In genomic region chr5:139651502-139651862, GRCh38 we compare ENCODE assay signal across 7 cellular contexts. TPM values are rescaled to one million over a fixed set of nuclear protein-coding genes. Genes with fewer than 3 reads are reported as not detected.
A peak's percentile ranks its signal among the peaks of the same experiment; 100 is the strongest.
DNase-seq lines count a peak whose midpoint lies in the region; ATAC-seq, FAIRE-seq and TF ChIP-seq lines count a peak whose summit lies in the region.

No MANE protein-coding gene starts in this region.

- peaks cover 50% of the 10 kb centered on the region for H4K20me1 ChIP-seq in HepG2 (ENCODE audit: insufficient read depth, low read length)

- no peaks in the 10 kb centered on the region for H3K9me3 ChIP-seq in adrenal gland (replicated peaks in 1 of 3)
- H3K9me3 ChIP-seq in HepG2 (ENCODE audit: low read length) = no peaks in the 10 kb centered on the region
- no peaks in the 10 kb centered on the region for H3K9me3 ChIP-seq in thoracic aorta

- TF ChIP-seq RAD21 in HepG2 (CRISPR knock-in tag; IDR thresholded peaks at IDR 0.05) = no peak

- ATAC-seq in HG03280 (IDR thresholded peaks at IDR 0.05; ENCODE audit: unreplicated experiment) (peak; percentile 1), HepG2 (no peak), thoracic aorta (ENCODE audit: insufficient number of reproducible peaks, low FRiP score, low read depth) (no peak)

- H3K9ac ChIP-seq in HepG2 (ENCODE audit: insufficient read depth, low read depth, low read length) = no peak overlapping the region

- H2AFZ ChIP-seq in HepG2 (ENCODE audit: low read length) = no peak overlapping the region

- peak overlapping the region; percentile 90 for H3K4me2 ChIP-seq in HepG2 (ENCODE audit: low read depth, low read length)

- TF ChIP-seq CTCF in adrenal gland (IDR thresholded peaks at IDR 0.05) (no peak), HepG2 (CRISPR knock-in tag; IDR thresholded peaks at IDR 0.05) (no peak), thoracic aorta (IDR thresholded peaks at IDR 0.05) (no peak)

- intact Hi-C loops in adrenal gland (cut with DNase I) = no loop called here
- intact Hi-C loops in HepG2 (cut with micrococcal nuclease; ENCODE audit: unreplicated experiment) = loop anchor here (1.0 to 5.0 kb wide), 2 partner anchors 14 to 96 kb away; no protein-coding TSS in a partner anchor

- WGBS in adrenal gland, 4 donors = 20 to 53% (median 23%) methylated on average over 2 of the region's 2 CpGs
- WGBS in HepG2 (ENCODE audit: low lambda C conversion rate) = 46% methylated on average over 2 of the region's 2 CpGs

- H3K27me3 ChIP-seq in adrenal gland = no peaks in the 10 kb centered on the region
- no peaks in the 10 kb centered on the region; a peak in 1 of 5 replicates for H3K27me3 ChIP-seq in HepG2 (ENCODE audit: control insufficient read depth in 1 of 2, insufficient read depth in 2 of 2, low read length in 2 of 2)
- no peaks in the 10 kb centered on the region for H3K27me3 ChIP-seq in thoracic aorta (replicated peaks; ENCODE audit: insufficient read depth)

- no peaks in the 10 kb centered on the region for H3K36me3 ChIP-seq in adrenal gland (replicated peaks in 1 of 2)
- H3K36me3 ChIP-seq in HepG2 (replicated peaks in 1 of 2; ENCODE audit: control insufficient read depth in 1 of 2, insufficient read depth in 2 of 2, low read length in 2 of 2) = peaks cover 0 to 1% of the 10 kb centered on the region in 2 experiments; a peak in 2 of 5 replicates
- no peaks in the 10 kb centered on the region for H3K36me3 ChIP-seq in thoracic aorta

- H3K4me3 ChIP-seq in adrenal gland (peak overlapping the region in 1 of 4 donors; percentile 72), HepG2 (replicated peaks in 1 of 3; ENCODE audit: insufficient read depth in 1 of 3, low read depth in 2 of 3, low read length in 3 of 3) (peak overlapping the region; percentile 41 to 74 (median 57); a peak in 5 of 6 replicates), thoracic aorta (peak overlapping the region; percentile 90)

- peaks cover 77 to 78% of the 10 kb centered on the region in 2 donors for H3K4me1 ChIP-seq in adrenal gland (replicated peaks in 1 of 2)
- H3K4me1 ChIP-seq in HepG2 (ENCODE audit: insufficient read depth, low read length) = peaks cover 67% of the 10 kb centered on the region
- H3K4me1 ChIP-seq in thoracic aorta (ENCODE audit: control insufficient read depth in 1 of 2, low read depth in 2 of 2) = peaks cover 57 to 77% of the 10 kb centered on the region in 2 donors

- FAIRE-seq in HepG2 (lab: Jason Lieb, UNC) = no peak

- DNase-seq in adrenal gland = no peak
- no peak for DNase-seq in HepG2 (ENCODE audit: low spot score)
- no peak for DNase-seq in thoracic aorta (ENCODE audit: low spot score)
- DNase-seq in HK-2 (ENCODE audit: unreplicated experiment) = no peak
- no peak for DNase-seq in OCI-M1 (lab: John Stamatoyannopoulos, UW)
- no peak for DNase-seq in activated CD4-positive, alpha-beta T cell treated with anti-CD3 and anti-CD28 coated beads for 4 hours

- H3K79me2 ChIP-seq in HepG2 (ENCODE audit: insufficient read depth, low read length) = peaks cover 75% of the 10 kb centered on the region

- no peak for TF ChIP-seq EP300 in HepG2 (IDR thresholded peaks at IDR 0.05; ENCODE audit: low read depth in 2 of 2, low read length in 2 of 2)
- TF ChIP-seq EP300 in HepG2 (CRISPR knock-in tag; IDR thresholded peaks at IDR 0.05; ENCODE audit: borderline replicate concordance) = no peak

- BruUV-seq in HepG2 (replicated peaks; lab: Mats Ljungman, UMichigan) = no TSS peak

- no peak for TF ChIP-seq POLR2A in adrenal gland (IDR thresholded peaks at IDR 0.05)
- no peak for TF ChIP-seq POLR2A in HepG2 (IDR thresholded peaks at IDR 0.05; ENCODE audit: insufficient read depth in 1 of 2, low read depth in 2 of 2, low read length in 2 of 2)

- POLR2A ChIA-PET in HepG2 (lab: Yijun Ruan, JAX) = interaction anchor here (0.8 to 4.1 kb wide), 11 partner anchors 8 to 95 kb away, joined by 3 to 34 read pairs (median 5); no protein-coding TSS in a partner anchor

- CTCF ChIA-PET in HepG2 (lab: Yijun Ruan, JAX; ENCODE audit: low intra/inter-chr PET ratio, low total read pairs) = interaction anchor here (1.0 kb wide), 1 partner anchor 114 kb away, joined by 4 read pairs; no protein-coding TSS in a partner anchor

- in situ Hi-C loops in HepG2 (cut with HindIII; ENCODE audit: extremely low pct_ligation_motif_present, low pct_unique_long_range_greater_than_20kb) = no loop called here

- peak overlapping the region; percentile 84 to 95 (median 92) for H3K27ac ChIP-seq in adrenal gland
- H3K27ac ChIP-seq in HepG2 (ENCODE audit: extremely low read length, insufficient read depth, low read length) = peak overlapping the region; percentile 49
- H3K27ac ChIP-seq in thoracic aorta = peak overlapping the region; percentile 95 to 99

TF ChIP-seq in HepG2, 621 proteins besides CTCF, POLR2A, EP300 and RAD21 (continues in another document):
- peak; percentile 4; the same call in 1 of the 2 replicates for TF ChIP-seq ZNF331 (CRISPR knock-in tag; IDR thresholded peaks at IDR 0.05)
- peak in 1 of 2 experiments; percentile 7; a peak in 1 of 4 replicates for TF ChIP-seq ATF4 (CRISPR knock-in tag; IDR thresholded peaks at IDR 0.05)
- no peak for TF ChIP-seq USF2 (IDR thresholded peaks at IDR 0.05; ENCODE audit: low read depth, low read length)
- peak; percentile 21; the same call in 1 of the 2 replicates for TF ChIP-seq USF2 (CRISPR knock-in tag; IDR thresholded peaks at IDR 0.05; ENCODE audit: borderline replicate concordance)
- TF ChIP-seq ZFP36L2 (CRISPR knock-in tag; IDR thresholded peaks at IDR 0.05) = no peak
- 0 out of 2 replicates have a peak, but pooled peaks have one; percentile 9 for TF ChIP-seq ZC3H13 (CRISPR knock-in tag; IDR thresholded peaks at IDR 0.05)
- TF ChIP-seq NCOA2 (CRISPR knock-in tag; IDR thresholded peaks at IDR 0.05) = peak; percentile 5; the same call in 1 of the 2 replicates
- peak; percentile 3 for TF ChIP-seq PHF5A (CRISPR knock-in tag; IDR thresholded peaks at IDR 0.05; ENCODE audit: low read depth, unreplicated experiment)
- no peak for TF ChIP-seq THAP7 (CRISPR knock-in tag; IDR thresholded peaks at IDR 0.05)
- TF ChIP-seq ZNF143 (CRISPR knock-in tag; IDR thresholded peaks at IDR 0.05) = 0 out of 2 replicates have a peak, but pooled peaks have one; percentile 2
- TF ChIP-seq SPEN (CRISPR knock-in tag; IDR thresholded peaks at IDR 0.05; ENCODE audit: low read depth) = 0 out of 2 replicates have a peak, but pooled peaks have one; percentile 45

RNA-seq across cellular contexts. Expression of gene CXXC5, which starts 3.3 kb away (rescaled TPM):
- total RNA-seq in adrenal gland (10 to 100 TPM; 33.5 to 79.3 (median 42.4) TPM), HepG2 (2016; rRNA removed; fragmentation: Illumina TruSeq; extraction: Trizol) (30.7 and 33.0 TPM in 2 replicates), thoracic aorta (10 to 100 TPM; 58.5 to 62.5 TPM)
- polyA plus RNA-seq in adrenal gland (10 to 100 TPM; 17.7 to 29.8 (median 27.8) TPM), HepG2 (2011; rRNA removed) (27.9 and 32.3 TPM in 2 replicates)
- 7.4 and 8.6 TPM in 2 replicates for total RNA-seq in HepG2 (2016; cell fraction: cytosol; rRNA removed; fragmentation: Illumina TruSeq; extraction: Trizol; ENCODE audit: low read depth)
- total RNA-seq in HepG2 (2016; cell fraction: insoluble cytoplasmic fraction; rRNA removed; fragmentation: Illumina TruSeq; extraction: Trizol) = 30.5 and 33.5 TPM in 2 replicates
- total RNA-seq in HepG2 (2016; cell fraction: membrane; rRNA removed; fragmentation: Illumina TruSeq; extraction: Trizol) = 32.7 and 37.9 TPM in 2 replicates
- total RNA-seq in HepG2 (2016; cell fraction: nucleus; rRNA removed; fragmentation: Illumina TruSeq; extraction: Trizol) = 17.6 and 21.1 TPM in 2 replicates
- polyA plus RNA-seq in HepG2 (2011; cell fraction: cytosol; rRNA removed) = 20.7 and 35.7 TPM in 2 replicates
- 20.0 and 30.1 TPM in 2 replicates for polyA plus RNA-seq in HepG2 (2011; cell fraction: nucleus; rRNA removed)
- 21.9 and 26.2 TPM in 2 replicates for polyA plus RNA-seq in HepG2 (2012)
- 7.7 and 8.6 TPM in 2 replicates for polyA plus RNA-seq in HepG2 (2016; cell fraction: cytosol; fragmentation: Illumina TruSeq; extraction: Trizol; ENCODE audit: low read depth)
- 46.9 and 51.9 TPM in 2 replicates for polyA plus RNA-seq in HepG2 (2016; cell fraction: insoluble cytoplasmic fraction; fragmentation: Illumina TruSeq; extraction: Trizol; ENCODE audit: low read depth)
- polyA plus RNA-seq in HepG2 (2016; cell fraction: membrane; fragmentation: Illumina TruSeq; extraction: Trizol; ENCODE audit: low read depth) = 30.1 and 31.3 TPM in 2 replicates
- 39.0 and 44.0 TPM in 2 replicates for polyA plus RNA-seq in HepG2 (2016; cell fraction: nucleus; fragmentation: Illumina TruSeq; extraction: Trizol; ENCODE audit: insufficient read depth, low read depth)
- 13.2 and 63.5 TPM in 2 replicates for polyA minus RNA-seq in HepG2 (2011; rRNA and poly(A)+ RNA removed; ENCODE audit: low replicate concordance)
- 26.9 and 37.6 TPM in 2 replicates for polyA minus RNA-seq in HepG2 (2011; cell fraction: cytosol; rRNA and poly(A)+ RNA removed)
- 18.7 and 20.6 TPM in 2 replicates for polyA minus RNA-seq in HepG2 (2011; cell fraction: nucleus; rRNA and poly(A)+ RNA removed)
